In genomic region chr12:21542412-21542811, GRCh38 we compare ENCODE assay signal across 22 cellular contexts. TPM values are rescaled to one million over a fixed set of nuclear protein-coding genes. Genes with fewer than 3 reads are reported as not detected.
"Had no signal": no experiment of that assay in that cellular context is flagged by ENCODE, and none has a peak within 500 bp of the region (broad histone marks: within the 10 kb centered on the region; RNA-seq: fewer than 3 reads in every experiment).

No MANE protein-coding gene starts in this region.

- H3K9me3 ChIP-seq: esophagus muscularis mucosa, neutrophil, testis, upper lobe of left lung had no signal

- H3K4me3 ChIP-seq: esophagus muscularis mucosa, hepatocyte, smooth muscle cell, testis, upper lobe of left lung had no signal

- H3K27me3 ChIP-seq: esophagus muscularis mucosa, hepatocyte, neutrophil, testis, upper lobe of left lung had no signal

- H3K36me3 ChIP-seq: esophagus muscularis mucosa, neutrophil, upper lobe of left lung had no signal

- H3K27ac ChIP-seq: esophagus muscularis mucosa, hepatocyte, neutrophil, parathyroid adenoma, testis, upper lobe of left lung, VCaP had no signal

- ATAC-seq: left colon, sciatic nerve, T-cell had no signal

- H3K4me1 ChIP-seq: esophagus muscularis mucosa, parathyroid adenoma, testis, upper lobe of left lung had no signal

- DNase-seq: activated CD4-positive, CD25-positive, alpha-beta regulatory T cell treated with anti-CD3 and anti-CD28 coated beads, Interleukin-2, amount 50 U/mL, for 72 hours; activated CD8-positive, alpha-beta memory T cell treated with anti-CD3 and anti-CD28 coated beads for 24 hours; activated CD8-positive, alpha-beta memory T cell treated with anti-CD3 and anti-CD28 coated beads, Interleukin-2, amount 50 U/mL, for 48 hours; activated effector memory CD4-positive, alpha-beta T cell treated with Interleukin-2 at 50 U/mL for 16 hours; activated naive CD4-positive, alpha-beta T cell treated with anti-CD3 and anti-CD28 coated beads, Interleukin-2, amount 50 U/mL, for 16 hours; activated T-cell treated with anti-CD3 and anti-CD28 coated beads, Interleukin-2, amount 50 U/mL, for 48 hours; effector CD8-positive, alpha-beta T cell; left colon; stimulated activated CD4-positive, alpha-beta T cell treated with anti-CD3 and anti-CD28 coated beads, Interleukin-4, amount 100 ng/mL, for 1 hour; T-cell; testis; upper lobe of left lung had no signal

RNA-seq across cellular contexts. Expression of gene SPX, which starts 16.3 kb away (rescaled TPM):
- total RNA-seq: endothelial cell of umbilical vein, left colon, lung microvascular endothelial cell, mesothelial cell of epicardium had no signal
